Comparison of ENCODE assay signal across 8 cellular contexts in genomic region chr9:36160121-36160520, GRCh38. TPM values are rescaled to one million over a fixed set of nuclear protein-coding genes. Genes with fewer than 3 reads are reported as not detected.
"Had no signal": no experiment of that assay in that cellular context is flagged by ENCODE, and none has a peak within 500 bp of the region (broad histone marks: within the 10 kb centered on the region; RNA-seq: fewer than 3 reads in every experiment).

No MANE protein-coding gene starts in this region.

RNA-seq across cellular contexts. Expression of gene CCIN, which starts 9.1 kb away (rescaled TPM):
- total RNA-seq: body of pancreas, bronchial epithelial cell, foreskin keratinocyte, hepatocyte, lower leg skin, mammary epithelial cell, tibial nerve, upper lobe of right lung had no signal
- polyA plus RNA-seq: hepatocyte, mammary epithelial cell had no signal
